ENCODE assay signal across 8 cellular contexts in genomic region chr2:73291461-73292315, GRCh38. TPM values are rescaled to one million over a fixed set of nuclear protein-coding genes. Genes with fewer than 3 reads are reported as not detected.
DNase-seq lines count a peak whose midpoint lies in the region; TF ChIP-seq lines count a peak whose summit lies in the region.

No MANE protein-coding gene starts in this region.

- H3K14ac ChIP-seq in trophoblast cell (ENCODE audit: low read length), result no peak overlapping the region

- peaks cover 43% of the 10 kb centered on the region for H3K27me3 ChIP-seq in effector memory CD4-positive, alpha-beta T cell (replicated peaks; ENCODE audit: control insufficient read depth, insufficient read depth, low read length, poor library complexity, severe bottlenecking)
- H3K27me3 ChIP-seq in trophoblast cell (ENCODE audit: insufficient read depth, low read length), result peaks cover 45% of the 10 kb centered on the region
- H3K27me3 ChIP-seq in tibial artery, result peaks cover 0 to 89% of the 10 kb centered on the region in 2 donors

- H3K18ac ChIP-seq in trophoblast cell (ENCODE audit: low read length), result no peak overlapping the region

- TF ChIP-seq CTCF in tibial artery (IDR thresholded peaks at IDR 0.05), result no peak

- no peaks in the 10 kb centered on the region for H3K9me3 ChIP-seq in effector memory CD4-positive, alpha-beta T cell (ENCODE audit: control insufficient read depth, low read length)
- H3K9me3 ChIP-seq in trophoblast cell (ENCODE audit: insufficient read depth, low read depth, low read length), result peaks cover 3% of the 10 kb centered on the region
- no peaks in the 10 kb centered on the region for H3K9me3 ChIP-seq in tibial artery

- H3K4me2 ChIP-seq in trophoblast cell (ENCODE audit: low read length), result peak overlapping the region; percentile 53

- H3K9ac ChIP-seq in trophoblast cell (ENCODE audit: low read length), result no peak overlapping the region

- DNase-seq in DMS 273 (lab: John Stamatoyannopoulos, UW; ENCODE audit: unreplicated experiment), result peak; percentile 81
- DNase-seq in DMS 273 treated with DMSO at 0.1 percent for 48 hours (lab: John Stamatoyannopoulos, UW), result no peak
- DNase-seq in NCI-H2227 treated with DMSO at 0.1 percent for 48 hours (lab: John Stamatoyannopoulos, UW), result peak; percentile 48
- DNase-seq in effector memory CD4-positive, alpha-beta T cell, result no peak
- DNase-seq in trophoblast cell, result no peak
- no peak for DNase-seq in tibial artery
- no peak for DNase-seq in SW 1271 (lab: John Stamatoyannopoulos, UW)
- no peak for DNase-seq in NOMO-1 treated with DMSO at 0.1 percent for 48 hours (lab: John Stamatoyannopoulos, UW; ENCODE audit: unreplicated experiment)

- no peaks in the 10 kb centered on the region for H3K79me2 ChIP-seq in trophoblast cell (ENCODE audit: control insufficient read depth, insufficient read depth, low read length, poor library complexity)

- H2BK120ac ChIP-seq in trophoblast cell (ENCODE audit: insufficient read depth, low read length, poor library complexity), result no peak overlapping the region

- no peak overlapping the region for H2BK12ac ChIP-seq in trophoblast cell (ENCODE audit: low read length)

- H3K4me1 ChIP-seq in effector memory CD4-positive, alpha-beta T cell (ENCODE audit: control insufficient read depth, insufficient read depth, low read length, poor library complexity, severe bottlenecking), result peaks cover 28% of the 10 kb centered on the region
- H3K4me1 ChIP-seq in trophoblast cell (ENCODE audit: control insufficient read depth in 1 of 2, insufficient read depth in 2 of 2, low read length in 2 of 2) (peaks cover 5 to 19% of the 10 kb centered on the region in 2 experiments), tibial artery (peaks cover 0 to 27% (median 16%) of the 10 kb centered on the region in 4 donors)

- intact Hi-C loops in tibial artery (cut with DNase I; ENCODE audit: low total_unique reads), result no loop called here

- no peak overlapping the region for H2AK5ac ChIP-seq in trophoblast cell (ENCODE audit: low read length)

- H4K91ac ChIP-seq in trophoblast cell (ENCODE audit: low read depth, low read length), result no peak overlapping the region

- no peak overlapping the region for H3K27ac ChIP-seq in effector memory CD4-positive, alpha-beta T cell (ENCODE audit: insufficient read depth, low read length, poor library complexity, severe bottlenecking)
- H3K27ac ChIP-seq in trophoblast cell (ENCODE audit: low read depth, low read length) (no peak overlapping the region), tibial artery (no peak overlapping the region)

- no peak overlapping the region for H3K4ac ChIP-seq in trophoblast cell (ENCODE audit: low read depth, low read length)

- WGBS in trophoblast cell (ENCODE audit: extremely low coverage, insufficient coverage, insufficient read length), result no CpG with 5 or more reads among the region's 82 CpGs

- no peak overlapping the region for H2BK5ac ChIP-seq in trophoblast cell (ENCODE audit: low read depth, low read length, poor library complexity)

- H3K4me3 ChIP-seq in effector memory CD4-positive, alpha-beta T cell (ENCODE audit: insufficient read depth, low read depth, low read length, poor library complexity, severe bottlenecking), result peak overlapping the region; percentile 26
- peak overlapping the region; percentile 3 for H3K4me3 ChIP-seq in trophoblast cell (ENCODE audit: low read depth, low read length)
- peak overlapping the region in 1 of 2 donors; percentile 1 for H3K4me3 ChIP-seq in tibial artery

- H3K79me1 ChIP-seq in trophoblast cell (ENCODE audit: low read length), result no peaks in the 10 kb centered on the region

- H3K23ac ChIP-seq in trophoblast cell (ENCODE audit: low read length), result no peak overlapping the region

- H3K36me3 ChIP-seq in effector memory CD4-positive, alpha-beta T cell (ENCODE audit: control insufficient read depth, insufficient read depth, low read length), result no peaks in the 10 kb centered on the region
- no peaks in the 10 kb centered on the region for H3K36me3 ChIP-seq in trophoblast cell (ENCODE audit: control insufficient read depth in 1 of 2, insufficient read depth in 2 of 2, low read length in 2 of 2)
- H3K36me3 ChIP-seq in tibial artery, result no peaks in the 10 kb centered on the region

- H2AFZ ChIP-seq in trophoblast cell (ENCODE audit: insufficient read depth, low read length, poor library complexity), result no peak overlapping the region

- no peak overlapping the region for H4K12ac ChIP-seq in trophoblast cell (ENCODE audit: low read depth, low read length)

- H4K8ac ChIP-seq in trophoblast cell (ENCODE audit: low read depth, low read length), result no peak overlapping the region

RNA-seq across cellular contexts. Expression of gene EGR4, which starts 1.7 kb away (rescaled TPM):
- 0.03 and 0.04 TPM in 2 replicates for polyA plus RNA-seq in trophoblast cell (2013)

RNA-seq across cellular contexts. Expression of gene FBXO41, which starts 7.4 kb away (rescaled TPM):
- 0.60 and 0.71 TPM in 2 replicates for polyA plus RNA-seq in trophoblast cell (2013)

RNA-seq across cellular contexts. Expression of gene CCT7, which starts 57.6 kb away (rescaled TPM):
- 331 and 367 TPM in 2 replicates for polyA plus RNA-seq in trophoblast cell (2013)

RNA-seq across cellular contexts. Expression of gene PRADC1, which starts 58.6 kb away (rescaled TPM):
- 14.9 and 15.3 TPM in 2 replicates for polyA plus RNA-seq in trophoblast cell (2013)

Comparison
In these comparisons a context has a peak if more than half of its experiments do, and no peak if none do; other contexts are left out.
1. DNase-seq: peak in DMS 273 (single experiment) and NCI-H2227 treated with DMSO at 0.1 percent for 48 hours (single experiment); none in DMS 273 treated with DMSO at 0.1 percent for 48 hours (single experiment), effector memory CD4-positive, alpha-beta T cell (0 of 3), trophoblast cell (0 of 2), tibial artery (0 of 2), SW 1271 (0 of 2) and NOMO-1 treated with DMSO at 0.1 percent for 48 hours (single experiment).